In genomic region chr19:17988161-17988560, GRCh38 we compare ENCODE assay signal across 26 cellular contexts. TPM values are rescaled to one million over a fixed set of nuclear protein-coding genes. Genes with fewer than 3 reads are reported as not detected.
DNase-seq lines count a peak whose midpoint lies in the region; FAIRE-seq and TF ChIP-seq lines count a peak whose summit lies in the region.
"Had no signal": no experiment of that assay in that cellular context is flagged by ENCODE, and none has a peak within 500 bp of the region (broad histone marks: within the 10 kb centered on the region; RNA-seq: fewer than 3 reads in every experiment).

No MANE protein-coding gene starts in this region.

- no peak for TF ChIP-seq RAD21 in H1 (IDR thresholded peaks at IDR 0.05 in 1 of 2, conservative IDR thresholded peaks at IDR 0.05 in 1 of 2; ENCODE audit: low read depth in 2 of 2, low read length in 2 of 2)

- H3K18ac ChIP-seq in H1 (ENCODE audit: extremely low read depth, low read length) (no peak overlapping the region), neuronal stem cell (ENCODE audit: low read length) (peak overlapping the region; percentile 38)

- H3K9ac ChIP-seq in H1 (replicated peaks in 1 of 4; ENCODE audit: extremely low read depth in 1 of 4, low read depth in 3 of 4, low read length in 3 of 4): no peak overlapping the region
- no peak overlapping the region for H3K9ac ChIP-seq in neuronal stem cell (ENCODE audit: low read depth, low read length, poor library complexity)
- H3K9ac ChIP-seq: BLaER1 treated with 17β-estradiol and CSF1 and Interleukin-3, amounts not matched to agents 10 nM and 100 nM had no signal

- no peaks in the 10 kb centered on the region for H3K27me3 ChIP-seq in H7 (ENCODE audit: control insufficient read depth, insufficient read depth, low read length)
- no peaks in the 10 kb centered on the region for H3K27me3 ChIP-seq in H1 (replicated peaks in 1 of 4; ENCODE audit: control insufficient read depth in 3 of 4, extremely low read depth in 1 of 4, insufficient read depth in 3 of 4, low read length in 3 of 4)
- no peaks in the 10 kb centered on the region for H3K27me3 ChIP-seq in neuronal stem cell (ENCODE audit: control insufficient read depth in 3 of 3, insufficient read depth in 3 of 3, low read depth in 1 of 3, low read length in 3 of 3)
- no peaks in the 10 kb centered on the region for H3K27me3 ChIP-seq in breast epithelium
- H3K27me3 ChIP-seq: BLaER1 treated with 17β-estradiol and CSF1 and Interleukin-3, amounts not matched to agents 10 nM and 100 nM had no signal

- H3K4ac ChIP-seq in H1 (replicated peaks; ENCODE audit: insufficient read length, low read depth, low read length): no peak overlapping the region
- H3K4ac ChIP-seq in neuronal stem cell (ENCODE audit: low read length): peak overlapping the region; percentile 76

- FAIRE-seq in H1 (lab: Jason Lieb, UNC): no peak
- FAIRE-seq: A204.1, D721Med, GM12878, GM12892, GM18507 had no signal

- TF ChIP-seq POLR2A in H1 (IDR thresholded peaks at IDR 0.05; ENCODE audit: control extremely low read depth in 1 of 2, low read depth in 2 of 2, low read length in 2 of 2): no peak
- no peak for TF ChIP-seq POLR2A in breast epithelium (IDR thresholded peaks at IDR 0.05)

- no peak overlapping the region for H4K8ac ChIP-seq in H1 (ENCODE audit: extremely low read depth, insufficient read depth, low read length)
- no peak overlapping the region for H4K8ac ChIP-seq in neuronal stem cell (ENCODE audit: low read depth, low read length)

- H2BK20ac ChIP-seq in H1 (ENCODE audit: low read length): no peak overlapping the region

- H3K4me3 ChIP-seq in H7 (ENCODE audit: insufficient read depth, low read depth, low read length) (no peak overlapping the region), H1 (ENCODE audit: extremely low read depth in 1 of 4, insufficient read depth in 2 of 4, low read depth in 3 of 4, low read length in 4 of 4) (no peak overlapping the region), neuronal stem cell (ENCODE audit: low read length in 2 of 2) (peak overlapping the region in 1 of 2 donors; percentile 7), breast epithelium (no peak overlapping the region)
- H3K4me3 ChIP-seq: BLaER1 treated with 17β-estradiol and CSF1 and Interleukin-3, amounts not matched to agents 10 nM and 100 nM; GM12878 had no signal

- no peaks in the 10 kb centered on the region for H3K4me1 ChIP-seq in H1 (replicated peaks in 1 of 4; ENCODE audit: control insufficient read depth in 3 of 4, insufficient read depth in 4 of 4, low read length in 3 of 4)
- no peaks in the 10 kb centered on the region for H3K4me1 ChIP-seq in neuronal stem cell (ENCODE audit: control insufficient read depth in 2 of 2, insufficient read depth in 1 of 2, low read depth in 1 of 2, low read length in 2 of 2)
- H3K4me1 ChIP-seq in breast epithelium: no peaks in the 10 kb centered on the region
- H3K4me1 ChIP-seq: Caco-2 had no signal

- no peaks in the 10 kb centered on the region for H3K36me3 ChIP-seq in H7 (replicated peaks; ENCODE audit: control insufficient read depth, insufficient read depth, low read length)
- H3K36me3 ChIP-seq in H1 (ENCODE audit: control insufficient read depth in 2 of 4, insufficient read depth in 4 of 4, low read length in 3 of 4): peaks cover 0 to 10% (median 0%) of the 10 kb centered on the region in 4 experiments; a peak in 2 of 8 replicates
- peaks cover 0 to 10% of the 10 kb centered on the region in 2 donors for H3K36me3 ChIP-seq in neuronal stem cell (replicated peaks in 1 of 2; ENCODE audit: control insufficient read depth in 2 of 2, insufficient read depth in 2 of 2, low read length in 2 of 2)
- no peaks in the 10 kb centered on the region for H3K36me3 ChIP-seq in breast epithelium
- H3K36me3 ChIP-seq: BLaER1 treated with 17β-estradiol and CSF1 and Interleukin-3, amounts not matched to agents 10 nM and 100 nM had no signal

- TF ChIP-seq CTCF in H1 (IDR thresholded peaks at IDR 0.05; ENCODE audit: control extremely low read depth in 1 of 3, insufficient read depth in 1 of 3, low read depth in 1 of 3, low read length in 3 of 3) (no peak), breast epithelium (IDR thresholded peaks at IDR 0.05) (no peak)

- H3K27ac ChIP-seq in H1 (ENCODE audit: low read depth, low read length) (no peak overlapping the region), neuronal stem cell (replicated peaks; ENCODE audit: low read length) (no peak overlapping the region), breast epithelium (no peak overlapping the region)
- H3K27ac ChIP-seq: BLaER1 treated with 17β-estradiol and CSF1 and Interleukin-3, amounts not matched to agents 10 nM and 100 nM; C4-2B had no signal

- H4K5ac ChIP-seq in H1 (ENCODE audit: insufficient read length, low read depth, low read length): no peak overlapping the region

- CTCF ChIA-PET in H1 (lab: Charles Lee; ENCODE audit: partially characterized antibody): interaction anchor here (0.7 to 1.6 kb wide), 4 partner anchors 9 to 54 kb away, joined by 3 to 7 read pairs (median 4); no protein-coding TSS in a partner anchor

- 95% methylated on average over 13 of the region's 13 CpGs; no CpG with 5 or more reads in 1 of the 2 experiments for WGBS in H1 (ENCODE audit: extremely low coverage in 1 of 2, insufficient coverage in 1 of 2, insufficient read length in 1 of 2, insufficient replicate concordance in 2 of 2, low coverage in 1 of 2, low lambda C conversion rate in 2 of 2, missing lambda C conversion rate in 1 of 2), 2 experiments
- no CpG with 5 or more reads among the region's 13 CpGs for WGBS in neuronal stem cell (ENCODE audit: extremely low coverage in 2 of 2, insufficient read length in 2 of 2, insufficient replicate concordance in 1 of 2), 2 donors

- TF ChIP-seq EP300 in H1 (IDR thresholded peaks at IDR 0.05; ENCODE audit: borderline replicate concordance in 1 of 2, low read depth in 2 of 2, low read length in 2 of 2): no peak

- no peaks in the 10 kb centered on the region for H3K23me2 ChIP-seq in H1 (ENCODE audit: low read depth, low read length)

- H3K79me1 ChIP-seq in H1 (ENCODE audit: low read depth, low read length): no peaks in the 10 kb centered on the region; the same call in 1 of the 2 replicates
- H3K79me1 ChIP-seq in neuronal stem cell (ENCODE audit: low read depth, low read length): no peaks in the 10 kb centered on the region

- H3K9me3 ChIP-seq in H1 (ENCODE audit: insufficient read depth in 2 of 2, low read depth in 1 of 2, low read length in 1 of 2): no peaks in the 10 kb centered on the region
- H3K9me3 ChIP-seq in neuronal stem cell (replicated peaks in 1 of 2; ENCODE audit: control insufficient read depth in 2 of 2, insufficient read depth in 1 of 2, low read depth in 1 of 2, low read length in 2 of 2): no peaks in the 10 kb centered on the region
- H3K9me3 ChIP-seq in breast epithelium: no peaks in the 10 kb centered on the region
- H3K9me3 ChIP-seq: BLaER1 treated with 17β-estradiol and CSF1 and Interleukin-3, amounts not matched to agents 10 nM and 100 nM; Caco-2 had no signal

- H2AK5ac ChIP-seq in H1 (ENCODE audit: low read depth, low read length) (no peak overlapping the region), neuronal stem cell (ENCODE audit: low read depth, low read length) (no peak overlapping the region)

- DNase-seq in H7: peak; percentile 8
- no peak for DNase-seq in H1 (ENCODE audit: low read depth in 1 of 2, low spot score in 2 of 2)
- no peak for DNase-seq in neuronal stem cell (ENCODE audit: low spot score)
- DNase-seq in midbrain (lab: John Stamatoyannopoulos, UW): no peak
- no peak for DNase-seq in NCI-H446 treated with DMSO at 0.1 percent for 48 hours (lab: John Stamatoyannopoulos, UW)
- DNase-seq in breast epithelium (ENCODE audit: low spot score in 2 of 2): no peak
- DNase-seq: 8988T; AML-193; Caco-2; Calu3; CD4-positive, alpha-beta T cell; CD8-positive, alpha-beta T cell; DMS153; DMS53; DMS79; DND-41; EL; GDM1 had no signal

- no peak overlapping the region for H3K23ac ChIP-seq in H1 (ENCODE audit: insufficient read length)
- no peak overlapping the region for H3K23ac ChIP-seq in neuronal stem cell (ENCODE audit: low read depth, low read length, poor library complexity)

- H2AFZ ChIP-seq in H1 (ENCODE audit: low read length) (no peak overlapping the region), neuronal stem cell (ENCODE audit: low read length) (no peak overlapping the region)

- H2BK120ac ChIP-seq in H1 (replicated peaks; ENCODE audit: low read depth, low read length) (no peak overlapping the region), neuronal stem cell (ENCODE audit: low read depth, low read length) (no peak overlapping the region)

- H2BK15ac ChIP-seq in H1 (ENCODE audit: low read length) (no peak overlapping the region), neuronal stem cell (ENCODE audit: low read length) (peak overlapping the region; percentile 58)

- no peak overlapping the region for H2BK5ac ChIP-seq in H1 (ENCODE audit: low read depth, low read length)
- peak overlapping the region; percentile 53 for H2BK5ac ChIP-seq in neuronal stem cell (ENCODE audit: low read length)

- H3K4me2 ChIP-seq in H1 (ENCODE audit: insufficient read depth in 1 of 2, low read depth in 2 of 2, low read length in 2 of 2) (no peak overlapping the region), neuronal stem cell (ENCODE audit: insufficient read depth, low read length, poor library complexity, severe bottlenecking) (no peak overlapping the region)
- H3K4me2 ChIP-seq: BLaER1 treated with 17β-estradiol and CSF1 and Interleukin-3, amounts not matched to agents 10 nM and 100 nM had no signal

- H2BK12ac ChIP-seq in H1 (ENCODE audit: low read depth, low read length) (peak overlapping the region; percentile 17; the same call in 1 of the 2 replicates), neuronal stem cell (ENCODE audit: low read length) (peak overlapping the region; percentile 63)

- no peaks in the 10 kb centered on the region for H4K20me1 ChIP-seq in H1 (replicated peaks in 1 of 2; ENCODE audit: control insufficient read depth in 1 of 2, insufficient read depth in 2 of 2, low read length in 2 of 2)
- H4K20me1 ChIP-seq: BLaER1 treated with 17β-estradiol and CSF1 and Interleukin-3, amounts not matched to agents 10 nM and 100 nM had no signal

- H3K56ac ChIP-seq in H1 (replicated peaks; ENCODE audit: insufficient read length, low read depth, low read length): no peak overlapping the region

- intact Hi-C loops in breast epithelium (cut with DNase I; ENCODE audit: low total_unique reads): no loop called here

- no peak overlapping the region for H4K91ac ChIP-seq in H1 (replicated peaks; ENCODE audit: insufficient read length, low read length)
- no peak overlapping the region for H4K91ac ChIP-seq in neuronal stem cell (ENCODE audit: low read depth, low read length, poor library complexity)

- POLR2A ChIA-PET in H1 (lab: Charles Lee; ENCODE audit: partially characterized antibody): interaction anchor here (0.9 to 1.2 kb wide), 2 partner anchors 12 to 125 kb away, joined by 3 to 5 read pairs; no protein-coding TSS in a partner anchor

- H3K79me2 ChIP-seq in H1 (ENCODE audit: control insufficient read depth in 1 of 2, insufficient read depth in 2 of 2, low read length in 2 of 2): no peaks in the 10 kb centered on the region

- H3K14ac ChIP-seq in H1 (ENCODE audit: insufficient read length) (no peak overlapping the region), neuronal stem cell (ENCODE audit: low read length) (peak overlapping the region; percentile 71)

RNA-seq across cellular contexts. Expression of gene ARRDC2, which starts 19.8 kb away (rescaled TPM):
- 4.8 and 14.0 TPM in 2 replicates for total RNA-seq in H7 (2014; rRNA removed; shearing (Covaris generic))
- 6.2 and 6.9 TPM in 2 replicates for total RNA-seq in H1 (2021; fragmentation: NEBNext Ultra II Directional; extraction: Animal tissue kit (Norgen Biotek cat#: 25700))
- 5.4 and 5.8 TPM in 2 replicates for polyA plus RNA-seq in H1 (2011; rRNA removed)
- 6.6 TPM for polyA plus RNA-seq in H1 (2011; cell fraction: cytosol; rRNA removed)
- polyA plus RNA-seq in H1 (2011; cell fraction: nucleus; rRNA removed): 9.2 TPM
- 5.2 to 7.8 TPM (median 5.9 TPM) in 4 replicates for polyA plus RNA-seq in H1 (2012, experiment 1 of 2)
- polyA plus RNA-seq in H1 (2012, experiment 2 of 2): 4.6 TPM
- 3.4 TPM for polyA plus RNA-seq in H1 (2013, experiment 1 of 2)
- polyA plus RNA-seq in H1 (2013, experiment 2 of 2): 3.6 TPM
- polyA minus RNA-seq in H1 (2011; rRNA and poly(A)+ RNA removed): 2.7 and 6.1 TPM in 2 replicates
- 7.0 TPM for polyA minus RNA-seq in H1 (2011; cell fraction: cytosol; rRNA and poly(A)+ RNA removed)
- polyA minus RNA-seq in H1 (2011; cell fraction: nucleus; rRNA and poly(A)+ RNA removed): 10.7 TPM
- 0.81 TPM for polyA plus RNA-seq in neuronal stem cell (2013, experiment 1 of 2)
- polyA plus RNA-seq in neuronal stem cell (2013, experiment 2 of 2): 0.75 TPM
- 10 to 100 TPM; 49.4 to 89.3 (median 53.4) TPM for total RNA-seq in breast epithelium

RNA-seq across cellular contexts. Expression of gene KCNN1, which starts 21.3 kb away (rescaled TPM):
- total RNA-seq in H7 (2014; rRNA removed; shearing (Covaris generic)): 4.3 and 7.4 TPM in 2 replicates
- 9.3 and 11.0 TPM in 2 replicates for total RNA-seq in H1 (2021; fragmentation: NEBNext Ultra II Directional; extraction: Animal tissue kit (Norgen Biotek cat#: 25700))
- 12.5 and 19.3 TPM in 2 replicates for polyA plus RNA-seq in H1 (2011; rRNA removed)
- 13.7 TPM for polyA plus RNA-seq in H1 (2011; cell fraction: cytosol; rRNA removed)
- 21.8 TPM for polyA plus RNA-seq in H1 (2011; cell fraction: nucleus; rRNA removed)
- 4.1 to 10.5 TPM (median 8.4 TPM) in 4 replicates for polyA plus RNA-seq in H1 (2012, experiment 1 of 2)
- 5.8 TPM for polyA plus RNA-seq in H1 (2012, experiment 2 of 2)
- 6.0 TPM for polyA plus RNA-seq in H1 (2013, experiment 1 of 2)
- 5.9 TPM for polyA plus RNA-seq in H1 (2013, experiment 2 of 2)
- 6.7 and 7.7 TPM in 2 replicates for polyA minus RNA-seq in H1 (2011; rRNA and poly(A)+ RNA removed)
- polyA minus RNA-seq in H1 (2011; cell fraction: cytosol; rRNA and poly(A)+ RNA removed): 15.0 TPM
- polyA minus RNA-seq in H1 (2011; cell fraction: nucleus; rRNA and poly(A)+ RNA removed): 14.4 TPM
- 8.4 TPM for polyA plus RNA-seq in neuronal stem cell (2013, experiment 1 of 2)
- polyA plus RNA-seq in neuronal stem cell (2013, experiment 2 of 2): 7.4 TPM
- total RNA-seq in breast epithelium: under 1 TPM in 2 of 3 donors, not detected in 1; 0.33 to 0.59 TPM
- total RNA-seq: B cell; Caco-2; Calu3; CD4-positive, alpha-beta T cell; CD8-positive, alpha-beta T cell had no signal

RNA-seq across cellular contexts. Expression of gene CCDC124, which starts 55.3 kb away (rescaled TPM):
- total RNA-seq in H7 (2014; rRNA removed; shearing (Covaris generic)): 39.7 and 55.4 TPM in 2 replicates
- 101 and 103 TPM in 2 replicates for total RNA-seq in H1 (2021; fragmentation: NEBNext Ultra II Directional; extraction: Animal tissue kit (Norgen Biotek cat#: 25700))
- 95.2 and 135 TPM in 2 replicates for polyA plus RNA-seq in H1 (2011; rRNA removed)
- 144 TPM for polyA plus RNA-seq in H1 (2011; cell fraction: cytosol; rRNA removed)
- 88.6 TPM for polyA plus RNA-seq in H1 (2011; cell fraction: nucleus; rRNA removed)
- polyA plus RNA-seq in H1 (2012, experiment 1 of 2): 87.6 to 144 TPM (median 124 TPM) in 4 replicates
- polyA plus RNA-seq in H1 (2012, experiment 2 of 2): 94.8 TPM
- polyA plus RNA-seq in H1 (2013, experiment 1 of 2): 71.0 TPM
- polyA plus RNA-seq in H1 (2013, experiment 2 of 2): 71.2 TPM
- polyA minus RNA-seq in H1 (2011; rRNA and poly(A)+ RNA removed): 5.9 and 7.2 TPM in 2 replicates
- 27.8 TPM for polyA minus RNA-seq in H1 (2011; cell fraction: cytosol; rRNA and poly(A)+ RNA removed)
- polyA minus RNA-seq in H1 (2011; cell fraction: nucleus; rRNA and poly(A)+ RNA removed): 20.0 TPM
- 88.1 TPM for polyA plus RNA-seq in neuronal stem cell (2013, experiment 1 of 2)
- 85.6 TPM for polyA plus RNA-seq in neuronal stem cell (2013, experiment 2 of 2)
- 10 to 100 TPM; 43.8 to 53.4 (median 47.9) TPM for total RNA-seq in breast epithelium
